8 cellular contexts compared by ENCODE assay signal in genomic region chr19:40811478-40812341, GRCh38. TPM values are rescaled to one million over a fixed set of nuclear protein-coding genes. Genes with fewer than 3 reads are reported as not detected.
DNase-seq lines count a peak whose midpoint lies in the region; ATAC-seq and TF ChIP-seq lines count a peak whose summit lies in the region.

No MANE protein-coding gene starts in this region.

- ATAC-seq in HG02973 (IDR thresholded peaks at IDR 0.05; ENCODE audit: unreplicated experiment): no peak

- no peak overlapping the region for H3K23ac ChIP-seq in mesendoderm (ENCODE audit: low read length)

- H3K79me1 ChIP-seq in mesendoderm (ENCODE audit: low read length): peaks cover 12% of the 10 kb centered on the region

- H4K8ac ChIP-seq in mesendoderm (ENCODE audit: low read depth, low read length): no peak overlapping the region

- H2BK120ac ChIP-seq in mesendoderm (ENCODE audit: low read depth, low read length): no peak overlapping the region

- peak; percentile 34 for DNase-seq in stimulated activated CD4-positive, alpha-beta T cell treated with anti-CD3 and anti-CD28 coated beads, Interleukin-2, amount 100 ng/mL, for 4 hours (ENCODE audit: low read depth)
- no peak for DNase-seq in stimulated activated CD4-positive, alpha-beta T cell treated with anti-CD3 and anti-CD28 coated beads, Interleukin-1b, Interleukin-23, amount 100 ng/mL, for 48 hours
- DNase-seq in breast epithelium (ENCODE audit: low spot score in 2 of 2) (no peak), mesendoderm (no peak), vagina (ENCODE audit: extremely low spot score in 2 of 2) (no peak), GM03348 (ENCODE audit: low spot score) (no peak), foreskin melanocyte (no peak)

- H3K4me1 ChIP-seq in breast epithelium (peaks cover 7 to 13% of the 10 kb centered on the region in 2 donors), mesendoderm (ENCODE audit: control insufficient read depth, low read depth, low read length) (no peaks in the 10 kb centered on the region), vagina (peaks cover 64% of the 10 kb centered on the region)

- H3K36me3 ChIP-seq in breast epithelium (no peaks in the 10 kb centered on the region), mesendoderm (ENCODE audit: control insufficient read depth, insufficient read depth, low read length) (peaks cover 8% of the 10 kb centered on the region), vagina (peaks cover 0 to 13% of the 10 kb centered on the region in 2 donors)

- H3K9me3 ChIP-seq in breast epithelium (no peaks in the 10 kb centered on the region), vagina (no peaks in the 10 kb centered on the region)

- H3K4ac ChIP-seq in mesendoderm (ENCODE audit: low read depth, low read length): no peak overlapping the region

- TF ChIP-seq POLR2A in breast epithelium (IDR thresholded peaks at IDR 0.05) (no peak), vagina (IDR thresholded peaks at IDR 0.05) (no peak)

- H3K27me3 ChIP-seq in breast epithelium (no peaks in the 10 kb centered on the region), mesendoderm (ENCODE audit: insufficient read depth, low read length, poor library complexity) (no peaks in the 10 kb centered on the region), vagina (no peaks in the 10 kb centered on the region)

- H3K79me2 ChIP-seq in mesendoderm (ENCODE audit: control insufficient read depth, insufficient read depth, low read length): peaks cover 3% of the 10 kb centered on the region

- WGBS in mesendoderm (ENCODE audit: extremely low coverage, insufficient coverage, low lambda C conversion rate): no CpG with 5 or more reads among the region's 35 CpGs

- peak overlapping the region; percentile 25 for H3K18ac ChIP-seq in mesendoderm (ENCODE audit: low read length)

- H3K27ac ChIP-seq in breast epithelium (peak overlapping the region; percentile 81), mesendoderm (ENCODE audit: low read depth, low read length) (no peak overlapping the region), vagina (peak overlapping the region; percentile 79)

- peak overlapping the region; percentile 74 for H3K9ac ChIP-seq in mesendoderm (ENCODE audit: low read length)

- peak overlapping the region; percentile 77 for H3K4me2 ChIP-seq in mesendoderm (ENCODE audit: low read length)

- peak overlapping the region; percentile 29 to 68 (median 50) for H3K4me3 ChIP-seq in breast epithelium
- no peak overlapping the region for H3K4me3 ChIP-seq in mesendoderm (ENCODE audit: low read length)
- H3K4me3 ChIP-seq in vagina: peak overlapping the region; percentile 45 to 51

- intact Hi-C loops in breast epithelium (cut with DNase I; ENCODE audit: low total_unique reads): loop anchor here (10.0 kb wide), 1 partner anchor 147 kb away; no protein-coding TSS in a partner anchor
- intact Hi-C loops in vagina (cut with DNase I): no loop called here

- H2BK5ac ChIP-seq in mesendoderm (ENCODE audit: low read length): no peak overlapping the region

- no peak overlapping the region for H2BK15ac ChIP-seq in mesendoderm (replicated peaks; ENCODE audit: low read depth)

- no peak overlapping the region for H2AK5ac ChIP-seq in mesendoderm (ENCODE audit: low read length)

- no peak overlapping the region for H4K5ac ChIP-seq in mesendoderm (ENCODE audit: low read length)

- H3K56ac ChIP-seq in mesendoderm (ENCODE audit: low read length): peak overlapping the region; percentile 86

- TF ChIP-seq CTCF in breast epithelium (IDR thresholded peaks at IDR 0.05) (no peak), vagina (IDR thresholded peaks at IDR 0.05) (no peak)

RNA-seq across cellular contexts. Expression of gene EGLN2, which starts 12.7 kb away (rescaled TPM):
- total RNA-seq in breast epithelium (10 to 100 TPM; 78.9 to 90.8 (median 88.5) TPM), vagina (76.9 TPM)
- polyA plus RNA-seq in mesendoderm (2013, experiment 1 of 2): 89.3 TPM
- 85.4 TPM for polyA plus RNA-seq in mesendoderm (2013, experiment 2 of 2)

RNA-seq across cellular contexts. Expression of gene RAB4B, which starts 33.7 kb away (rescaled TPM):
- total RNA-seq in breast epithelium (10 to 100 TPM; 21.6 to 28.2 (median 22.1) TPM), vagina (22.3 TPM)
- polyA plus RNA-seq in mesendoderm (2013, experiment 1 of 2): 4.9 TPM
- polyA plus RNA-seq in mesendoderm (2013, experiment 2 of 2): 5.8 TPM

RNA-seq across cellular contexts. Expression of gene MIA, which starts 36.4 kb away (rescaled TPM):
- 10 to 100 TPM in 1 of 3 donors, 1 to 10 TPM in 1, not detected in 1; 5.6 to 47.3 TPM for total RNA-seq in breast epithelium
- 0.18 TPM for polyA plus RNA-seq in mesendoderm (2013, experiment 1 of 2)
- polyA plus RNA-seq in mesendoderm (2013, experiment 2 of 2): not detected
- total RNA-seq in vagina: 11.0 TPM

RNA-seq across cellular contexts. Expression of gene CYP2A6, which starts 38.5 kb away (rescaled TPM):
- total RNA-seq in breast epithelium: under 1 TPM in 1 of 3 donors, not detected in 2; 0.64 TPM
- polyA plus RNA-seq in mesendoderm (2013, experiment 1 of 2): 0.03 TPM
- 0.07 TPM for polyA plus RNA-seq in mesendoderm (2013, experiment 2 of 2)
- 2.0 TPM for total RNA-seq in vagina
